Comparison of ENCODE assay signal across 1 cellular context in the genomic region with DNA sequence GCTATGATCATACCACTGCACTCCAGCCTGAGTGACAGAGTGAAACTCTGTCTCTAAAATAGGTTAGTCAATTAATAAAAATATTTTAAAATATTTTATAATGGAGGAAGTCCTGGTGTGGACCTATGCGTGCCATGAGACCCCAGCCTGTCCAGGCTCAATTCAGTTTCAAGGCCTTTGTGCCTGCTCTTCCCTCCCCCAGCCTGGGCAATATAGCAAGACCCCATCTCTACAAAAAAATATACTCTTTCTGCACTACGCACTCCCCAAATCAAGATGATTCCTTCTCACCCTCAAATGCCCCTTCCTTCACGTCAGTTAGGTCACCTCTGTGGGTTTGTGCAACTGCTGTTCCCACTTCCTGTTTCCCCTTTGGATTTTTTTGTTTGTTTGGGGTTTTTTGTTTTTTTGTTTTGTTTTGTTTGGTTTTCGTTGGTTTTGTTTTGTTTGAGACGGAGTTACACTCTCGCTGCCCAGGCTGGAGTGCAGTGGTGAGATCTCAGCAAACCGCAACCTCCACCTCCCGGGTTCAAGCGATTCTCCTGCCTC.
A peak's percentile ranks its signal among the peaks of the same experiment; 100 is the strongest.
TF ChIP-seq lines count a peak whose summit lies in the region.

No MANE protein-coding gene starts in this region.

TF ChIP-seq in GM12878, 131 proteins besides CTCF, POLR2A, EP300 and RAD21:
- TF ChIP-seq CBX5 (IDR thresholded peaks at IDR 0.05; ENCODE audit: low read depth) (0 out of 2 replicates have a peak, but pooled peaks have one; percentile 4), IKZF1 (conservative IDR thresholded peaks at IDR 0.05) (no peak), SIX5 (IDR thresholded peaks at IDR 0.05; ENCODE audit: low read depth, low read length, severe bottlenecking) (no peak), MLLT1 (IDR thresholded peaks at IDR 0.05) (no peak; the same call in 1 of the 2 replicates), RBBP5 (conservative IDR thresholded peaks at IDR 0.05) (no peak), SPI1 (IDR thresholded peaks at IDR 0.05; ENCODE audit: borderline replicate concordance, insufficient read depth, low read depth, low read length) (peak; percentile 84), ZNF592 (IDR thresholded peaks at IDR 0.05) (no peak), HDAC6 (IDR thresholded peaks at IDR 0.05; ENCODE audit: unreplicated experiment) (no peak), KAT2A (conservative IDR thresholded peaks at IDR 0.05; ENCODE audit: control insufficient read depth, low read depth, low read length) (no peak), SUZ12 (IDR thresholded peaks at IDR 0.05; ENCODE audit: unreplicated experiment) (no peak), NR2F1 (conservative IDR thresholded peaks at IDR 0.05) (no peak), HDGF (IDR thresholded peaks at IDR 0.05) (0 out of 2 replicates have a peak, but pooled peaks have one; percentile 13), TCF12 (IDR thresholded peaks at IDR 0.05; ENCODE audit: low read depth, low read length) (0 out of 2 replicates have a peak, but pooled peaks have one; percentile 13), NFXL1 (IDR thresholded peaks at IDR 0.05; ENCODE audit: borderline replicate concordance) (no peak), SMARCA5 (IDR thresholded peaks at IDR 0.05) (no peak), GATAD2B (conservative IDR thresholded peaks at IDR 0.05; ENCODE audit: low read depth) (no peak), RUNX3 (IDR thresholded peaks at IDR 0.05; ENCODE audit: low read length) (peak; percentile 64), TARDBP (IDR thresholded peaks at IDR 0.05; ENCODE audit: borderline replicate concordance) (no peak), ZBTB11 (CRISPR knock-in tag; IDR thresholded peaks at IDR 0.05) (no peak), ZNF274 (IDR thresholded peaks at IDR 0.05; ENCODE audit: insufficient read depth, insufficient read length) (no peak), TCF7 (IDR thresholded peaks at IDR 0.05; ENCODE audit: borderline replicate concordance) (no peak)
- TF ChIP-seq, protein P1, sequence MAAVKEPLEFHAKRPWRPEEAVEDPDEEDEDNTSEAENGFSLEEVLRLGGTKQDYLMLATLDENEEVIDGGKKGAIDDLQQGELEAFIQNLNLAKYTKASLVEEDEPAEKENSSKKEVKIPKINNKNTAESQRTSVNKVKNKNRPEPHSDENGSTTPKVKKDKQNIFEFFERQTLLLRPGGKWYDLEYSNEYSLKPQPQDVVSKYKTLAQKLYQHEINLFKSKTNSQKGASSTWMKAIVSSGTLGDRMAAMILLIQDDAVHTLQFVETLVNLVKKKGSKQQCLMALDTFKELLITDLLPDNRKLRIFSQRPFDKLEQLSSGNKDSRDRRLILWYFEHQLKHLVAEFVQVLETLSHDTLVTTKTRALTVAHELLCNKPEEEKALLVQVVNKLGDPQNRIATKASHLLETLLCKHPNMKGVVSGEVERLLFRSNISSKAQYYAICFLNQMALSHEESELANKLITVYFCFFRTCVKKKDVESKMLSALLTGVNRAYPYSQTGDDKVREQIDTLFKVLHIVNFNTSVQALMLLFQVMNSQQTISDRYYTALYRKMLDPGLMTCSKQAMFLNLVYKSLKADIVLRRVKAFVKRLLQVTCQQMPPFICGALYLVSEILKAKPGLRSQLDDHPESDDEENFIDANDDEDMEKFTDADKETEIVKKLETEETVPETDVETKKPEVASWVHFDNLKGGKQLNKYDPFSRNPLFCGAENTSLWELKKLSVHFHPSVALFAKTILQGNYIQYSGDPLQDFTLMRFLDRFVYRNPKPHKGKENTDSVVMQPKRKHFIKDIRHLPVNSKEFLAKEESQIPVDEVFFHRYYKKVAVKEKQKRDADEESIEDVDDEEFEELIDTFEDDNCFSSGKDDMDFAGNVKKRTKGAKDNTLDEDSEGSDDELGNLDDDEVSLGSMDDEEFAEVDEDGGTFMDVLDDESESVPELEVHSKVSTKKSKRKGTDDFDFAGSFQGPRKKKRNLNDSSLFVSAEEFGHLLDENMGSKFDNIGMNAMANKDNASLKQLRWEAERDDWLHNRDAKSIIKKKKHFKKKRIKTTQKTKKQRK (IDR thresholded peaks at IDR 0.05; ENCODE audit: low read depth, low read length), result no peak
- TF ChIP-seq, protein P2, sequence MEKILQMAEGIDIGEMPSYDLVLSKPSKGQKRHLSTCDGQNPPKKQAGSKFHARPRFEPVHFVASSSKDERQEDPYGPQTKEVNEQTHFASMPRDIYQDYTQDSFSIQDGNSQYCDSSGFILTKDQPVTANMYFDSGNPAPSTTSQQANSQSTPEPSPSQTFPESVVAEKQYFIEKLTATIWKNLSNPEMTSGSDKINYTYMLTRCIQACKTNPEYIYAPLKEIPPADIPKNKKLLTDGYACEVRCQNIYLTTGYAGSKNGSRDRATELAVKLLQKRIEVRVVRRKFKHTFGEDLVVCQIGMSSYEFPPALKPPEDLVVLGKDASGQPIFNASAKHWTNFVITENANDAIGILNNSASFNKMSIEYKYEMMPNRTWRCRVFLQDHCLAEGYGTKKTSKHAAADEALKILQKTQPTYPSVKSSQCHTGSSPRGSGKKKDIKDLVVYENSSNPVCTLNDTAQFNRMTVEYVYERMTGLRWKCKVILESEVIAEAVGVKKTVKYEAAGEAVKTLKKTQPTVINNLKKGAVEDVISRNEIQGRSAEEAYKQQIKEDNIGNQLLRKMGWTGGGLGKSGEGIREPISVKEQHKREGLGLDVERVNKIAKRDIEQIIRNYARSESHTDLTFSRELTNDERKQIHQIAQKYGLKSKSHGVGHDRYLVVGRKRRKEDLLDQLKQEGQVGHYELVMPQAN (conservative IDR thresholded peaks at IDR 0.05), result no peak
